In the genomic region with DNA sequence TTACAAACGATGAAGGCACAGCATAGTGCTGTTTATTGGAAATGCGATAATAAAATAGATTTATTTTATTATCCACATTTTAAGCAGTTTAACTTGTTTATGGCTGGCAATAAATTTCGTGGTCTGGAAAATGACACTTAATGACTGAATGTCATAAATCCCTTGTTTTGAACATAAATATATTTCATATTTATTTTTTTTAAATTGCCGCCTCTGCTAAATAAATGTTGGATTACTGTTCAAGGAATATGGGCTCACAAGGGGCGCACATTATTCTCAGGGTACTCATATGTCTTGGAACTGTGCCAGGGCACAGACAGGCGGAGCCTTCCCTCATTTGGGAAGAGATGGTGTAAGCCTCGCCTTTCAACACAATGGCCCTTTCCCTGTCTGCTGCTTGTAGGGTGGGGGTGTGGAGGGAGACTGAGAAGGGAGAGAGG, we compare ENCODE assay signal across 18 cellular contexts.
DNase-seq lines count a peak whose midpoint lies in the region; ATAC-seq and TF ChIP-seq lines count a peak whose summit lies in the region.
"Had no signal": no experiment of that assay in that cellular context is flagged by ENCODE, and none has a peak within 500 bp of the region (broad histone marks: within the 10 kb centered on the region; RNA-seq: fewer than 3 reads in every experiment).

No MANE protein-coding gene starts in this region.

- H3K4me1 ChIP-seq in neural progenitor cell: no peaks in the 10 kb centered on the region
- H3K4me1 ChIP-seq: Peyer's patch had no signal

- no peaks in the 10 kb centered on the region for H3K9me3 ChIP-seq in neural progenitor cell (ENCODE audit: low read depth)
- H3K9me3 ChIP-seq: BLaER1, Peyer's patch had no signal

- H3K36me3 Mint-ChIP-seq in neural progenitor cell: no peaks in the 10 kb centered on the region

- no peaks in the 10 kb centered on the region for H3F3A ChIP-seq in neural progenitor cell (ENCODE audit: low read depth)

- no peak for ATAC-seq in GM19455 (IDR thresholded peaks at IDR 0.05; ENCODE audit: unreplicated experiment)

- no peaks in the 10 kb centered on the region for H3K36me3 ChIP-seq in neural progenitor cell
- H3K36me3 ChIP-seq: BLaER1, Peyer's patch had no signal

- peak; percentile 9 for DNase-seq in NCI-H345 (lab: John Stamatoyannopoulos, UW)
- no peak for DNase-seq in NCI-H345 treated with DMSO at 0.1 percent for 48 hours (lab: John Stamatoyannopoulos, UW; ENCODE audit: unreplicated experiment)
- DNase-seq in HEK293T (ENCODE audit: extremely low spot score): no peak
- DNase-seq in NCI-H748 (lab: John Stamatoyannopoulos, UW; ENCODE audit: unreplicated experiment): peak; percentile 82
- DNase-seq in neural progenitor cell (ENCODE audit: low spot score): no peak
- DNase-seq in GF-D8 (lab: John Stamatoyannopoulos, UW): no peak
- DNase-seq in C1 segment of cervical spinal cord (lab: John Stamatoyannopoulos, UW): no peak
- DNase-seq: EL, KBM-7, MV-4-11, NCI-H146, NCI-H2081, NCI-H446 treated with DMSO at 0.1 percent for 48 hours, Peyer's patch, Right ventricle myocardium superior had no signal

- H3K4me2 ChIP-seq in neural progenitor cell: no peak overlapping the region
- H3K4me2 ChIP-seq: BLaER1 had no signal

- H3K27ac ChIP-seq in neural progenitor cell: no peak overlapping the region
- H3K27ac ChIP-seq: BLaER1, Peyer's patch, SK-N-MC had no signal

- H3K79me2 ChIP-seq in neural progenitor cell (ENCODE audit: low read depth): no peaks in the 10 kb centered on the region

- no peak overlapping the region for H3K9ac ChIP-seq in neural progenitor cell
- H3K9ac ChIP-seq: BLaER1 had no signal

- H4K20me1 ChIP-seq in neural progenitor cell (ENCODE audit: low read depth): no peaks in the 10 kb centered on the region
- H4K20me1 ChIP-seq: BLaER1 had no signal

- H3K27me3 ChIP-seq in neural progenitor cell: no peaks in the 10 kb centered on the region
- H3K27me3 ChIP-seq: BLaER1, Peyer's patch had no signal

- H3K4me1 Mint-ChIP-seq in neural progenitor cell: peaks cover 14% of the 10 kb centered on the region

- H3K9me3 Mint-ChIP-seq in neural progenitor cell: no peaks in the 10 kb centered on the region

- no peak overlapping the region for H3K4me3 Mint-ChIP-seq in neural progenitor cell

- no peak overlapping the region for H3K4me3 ChIP-seq in neural progenitor cell
- H3K4me3 ChIP-seq: BLaER1, Peyer's patch, SK-N-MC had no signal

- H2AFZ ChIP-seq in neural progenitor cell (replicated peaks): peak overlapping the region; percentile 10

- POLR2A ChIA-PET in HEK293T (lab: Yijun Ruan, JAX): no interaction called here

- TF ChIP-seq CTCF in neural progenitor cell (IDR thresholded peaks at IDR 0.05): no peak

- H3K27me3 Mint-ChIP-seq in neural progenitor cell (ENCODE audit: insufficient read depth, low read depth): peaks cover 12% of the 10 kb centered on the region

- no peak overlapping the region for H3K27ac Mint-ChIP-seq in neural progenitor cell

- CTCF ChIA-PET in HEK293T (lab: Yijun Ruan, JAX): no interaction called here

TF ChIP-seq in HEK293T, 16 proteins besides CTCF, POLR2A, EP300 and RAD21:
- TF ChIP-seq, protein P1, sequence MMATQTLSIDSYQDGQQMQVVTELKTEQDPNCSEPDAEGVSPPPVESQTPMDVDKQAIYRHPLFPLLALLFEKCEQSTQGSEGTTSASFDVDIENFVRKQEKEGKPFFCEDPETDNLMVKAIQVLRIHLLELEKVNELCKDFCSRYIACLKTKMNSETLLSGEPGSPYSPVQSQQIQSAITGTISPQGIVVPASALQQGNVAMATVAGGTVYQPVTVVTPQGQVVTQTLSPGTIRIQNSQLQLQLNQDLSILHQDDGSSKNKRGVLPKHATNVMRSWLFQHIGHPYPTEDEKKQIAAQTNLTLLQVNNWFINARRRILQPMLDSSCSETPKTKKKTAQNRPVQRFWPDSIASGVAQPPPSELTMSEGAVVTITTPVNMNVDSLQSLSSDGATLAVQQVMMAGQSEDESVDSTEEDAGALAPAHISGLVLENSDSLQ (IDR thresholded peaks at IDR 0.05): peak; percentile 94
- TF ChIP-seq FOXM1 (IDR thresholded peaks at IDR 0.05; ENCODE audit: borderline replicate concordance): no peak
- peak; percentile 90; the same call in 1 of the 2 replicates for TF ChIP-seq CTBP1 (IDR thresholded peaks at IDR 0.05; ENCODE audit: borderline replicate concordance)

Comparison
In these comparisons a context has a peak if more than half of its experiments do, and no peak if none do; other contexts are left out.
1. DNase-seq: peak in NCI-H345 (single experiment) and NCI-H748 (single experiment); none in NCI-H345 treated with DMSO at 0.1 percent for 48 hours (single experiment), HEK293T (single experiment), neural progenitor cell (single experiment), GF-D8 (single experiment) and C1 segment of cervical spinal cord (0 of 14).